In genomic region chr4:128676095-128676494, GRCh38 we compare ENCODE assay signal across 27 cellular contexts.
"Had no signal": no experiment of that assay in that cellular context is flagged by ENCODE, and none has a peak within 500 bp of the region (broad histone marks: within the 10 kb centered on the region; RNA-seq: fewer than 3 reads in every experiment).

No MANE protein-coding gene starts in this region.

- H3K4me3 ChIP-seq: ascending aorta, breast epithelium, cardiac muscle cell, colonic mucosa, esophagus squamous epithelium, gastroesophageal sphincter, heart right ventricle, hepatocyte had no signal

- H3K9me3 ChIP-seq: ascending aorta, breast epithelium, colonic mucosa, esophagus squamous epithelium, gastroesophageal sphincter, heart right ventricle had no signal

- H3K4me1 ChIP-seq: breast epithelium, colonic mucosa, esophagus squamous epithelium, gastroesophageal sphincter had no signal

- H3K79me2 ChIP-seq: hepatocyte had no signal

- H3K4me2 ChIP-seq: hepatocyte had no signal

- H3K9me3 Mint-ChIP-seq: activated CD8-positive, alpha-beta T cell treated with anti-CD3 and anti-CD28 coated beads for 36 hours; activated naive CD4-positive, alpha-beta T cell treated with anti-CD3 and anti-CD28 coated beads, Interleukin-2, amount 10 ng/mL, durations not matched to agents 7 days and 5 days; activated naive CD4-positive, alpha-beta T cell treated with anti-CD3 and anti-CD28 coated beads, Interleukin-2, amount 50 U/mL, for 72 hours; activated naive CD8-positive, alpha-beta T cell treated with anti-CD3 and anti-CD28 coated beads, Interleukin-2, amount 10 ng/mL, durations not matched to agents 7 days and 5 days had no signal

- ATAC-seq: activated CD4-positive, CD25-positive, alpha-beta regulatory T cell treated with anti-CD3 and anti-CD28 coated beads, Interleukin-2, amount 50 U/mL, for 24 hours; activated CD8-positive, alpha-beta T cell treated with anti-CD3 and anti-CD28 coated beads for 36 hours; activated naive CD4-positive, alpha-beta T cell treated with anti-CD3 and anti-CD28 coated beads, Interleukin-2, amount 50 U/mL, for 72 hours; gastroesophageal sphincter; heart right ventricle had no signal

- DNase-seq: activated CD4-positive, alpha-beta T cell treated with anti-CD3 and anti-CD28 coated beads for 48 hours; activated CD4-positive, alpha-beta T cell treated with anti-CD3 and anti-CD28 coated beads, Interleukin-2, amount 50 U/mL, for 1 hour; activated CD4-positive, alpha-beta T cell treated with anti-CD3 and anti-CD28 coated beads, Interleukin-2, amount 50 U/mL, for 48 hours; activated CD8-positive, alpha-beta memory T cell treated with anti-CD3 and anti-CD28 coated beads for 24 hours; activated CD8-positive, alpha-beta T cell treated with anti-CD3 and anti-CD28 coated beads for 36 hours; activated gamma-delta T cell; activated naive CD4-positive, alpha-beta T cell; activated naive CD4-positive, alpha-beta T cell treated with anti-CD3 and anti-CD28 coated beads, Interleukin-2, amount 10 ng/mL, durations not matched to agents 7 days and 5 days; activated naive CD8-positive, alpha-beta T cell treated with anti-CD3 and anti-CD28 coated beads, Interleukin-2, amount 10 ng/mL, durations not matched to agents 7 days and 5 days; activated T-cell treated with anti-CD3 and anti-CD28 coated beads, Interleukin-2, amount 50 U/mL, for 48 hours; central memory CD4-positive, alpha-beta T cell; cerebellar nuclear complex; colonic mucosa; effector CD8-positive, alpha-beta T cell; esophagus squamous epithelium; foreskin melanocyte; heart right ventricle; T-helper 2 cell had no signal

- H3K36me3 ChIP-seq: ascending aorta, breast epithelium, cardiac muscle cell, colonic mucosa, esophagus squamous epithelium, gastroesophageal sphincter, heart right ventricle had no signal

- H3K27me3 Mint-ChIP-seq: activated naive CD4-positive, alpha-beta T cell treated with anti-CD3 and anti-CD28 coated beads, Interleukin-2, amount 10 ng/mL, durations not matched to agents 7 days and 5 days had no signal

- H3K27me3 ChIP-seq: ascending aorta, breast epithelium, cardiac muscle cell, colonic mucosa, esophagus squamous epithelium, gastroesophageal sphincter, heart right ventricle, hepatocyte had no signal

- H3K27ac Mint-ChIP-seq: activated CD8-positive, alpha-beta T cell treated with anti-CD3 and anti-CD28 coated beads for 36 hours; activated naive CD4-positive, alpha-beta T cell treated with anti-CD3 and anti-CD28 coated beads, Interleukin-2, amount 10 ng/mL, durations not matched to agents 7 days and 5 days; activated naive CD4-positive, alpha-beta T cell treated with anti-CD3 and anti-CD28 coated beads, Interleukin-2, amount 50 U/mL, for 72 hours; activated naive CD8-positive, alpha-beta T cell treated with anti-CD3 and anti-CD28 coated beads, Interleukin-2, amount 10 ng/mL, durations not matched to agents 7 days and 5 days; brain had no signal

- H3K4me3 Mint-ChIP-seq: activated CD8-positive, alpha-beta T cell treated with anti-CD3 and anti-CD28 coated beads for 36 hours; activated naive CD4-positive, alpha-beta T cell treated with anti-CD3 and anti-CD28 coated beads, Interleukin-2, amount 10 ng/mL, durations not matched to agents 7 days and 5 days; activated naive CD8-positive, alpha-beta T cell treated with anti-CD3 and anti-CD28 coated beads, Interleukin-2, amount 10 ng/mL, durations not matched to agents 7 days and 5 days; brain had no signal

- H3K4me1 Mint-ChIP-seq: activated naive CD4-positive, alpha-beta T cell treated with anti-CD3 and anti-CD28 coated beads, Interleukin-2, amount 10 ng/mL, durations not matched to agents 7 days and 5 days; activated naive CD8-positive, alpha-beta T cell treated with anti-CD3 and anti-CD28 coated beads, Interleukin-2, amount 10 ng/mL, durations not matched to agents 7 days and 5 days had no signal

- H2AFZ ChIP-seq: hepatocyte had no signal

- H3K27ac ChIP-seq: ascending aorta, breast epithelium, cardiac muscle cell, colonic mucosa, epithelial cell of prostate, esophagus squamous epithelium, gastroesophageal sphincter, heart right ventricle, hepatocyte had no signal

- H3K36me3 Mint-ChIP-seq: activated naive CD4-positive, alpha-beta T cell treated with anti-CD3 and anti-CD28 coated beads, Interleukin-2, amount 10 ng/mL, durations not matched to agents 7 days and 5 days; activated naive CD4-positive, alpha-beta T cell treated with anti-CD3 and anti-CD28 coated beads, Interleukin-2, amount 50 U/mL, for 72 hours; activated naive CD8-positive, alpha-beta T cell treated with anti-CD3 and anti-CD28 coated beads, Interleukin-2, amount 10 ng/mL, durations not matched to agents 7 days and 5 days; brain had no signal
